Comparison of ENCODE assay signal across 13 cellular contexts in the genomic region with DNA sequence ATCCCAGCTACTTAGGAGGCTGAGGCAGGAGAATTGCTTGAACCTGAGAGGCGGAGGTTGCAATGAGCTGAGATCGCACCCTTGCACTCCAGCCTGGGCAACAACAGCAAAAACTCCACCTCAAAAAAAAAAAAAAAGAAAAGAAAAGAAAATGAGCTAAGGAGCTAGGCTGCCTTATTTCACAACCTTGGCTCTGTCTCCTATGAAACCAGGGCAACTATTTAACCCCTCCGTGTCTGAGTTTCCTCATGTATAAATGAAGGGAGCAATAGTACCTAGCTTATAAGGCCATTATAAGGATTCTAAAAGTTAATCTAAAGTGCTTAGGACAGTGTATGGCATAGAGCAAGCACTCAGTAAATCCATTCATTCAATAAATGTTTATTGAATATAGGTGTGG. TPM values are rescaled to one million over a fixed set of nuclear protein-coding genes. Genes with fewer than 3 reads are reported as not detected.
A peak's percentile ranks its signal among the peaks of the same experiment; 100 is the strongest.
DNase-seq lines count a peak whose midpoint lies in the region; ATAC-seq and TF ChIP-seq lines count a peak whose summit lies in the region.
"Not testable (repeated sequence)": the region's sequence is repeated elsewhere in the genome, so short reads cannot be mapped to it uniquely, and the experiment has no call there.
"Had no signal": no experiment of that assay in that cellular context is flagged by ENCODE, and none has a peak within 500 bp of the region (broad histone marks: within the 10 kb centered on the region; RNA-seq: fewer than 3 reads in every experiment).

No MANE protein-coding gene starts in this region.

- H3K4me3 ChIP-seq in NB4 (ENCODE audit: low read depth, low read length); choroid plexus epithelial cell (ENCODE audit: low read depth, low read length); fibroblast of mammary gland (ENCODE audit: control insufficient read depth, low read depth, low read length): not testable (repeated sequence)

- DNase-seq in HCEC 1CT (peak; percentile 6), NB4 (ENCODE audit: low read depth) (peak; percentile 33), SKM-1 treated with dmso at 0.1 percent for 144 hours (lab: John Stamatoyannopoulos, UW; ENCODE audit: unreplicated experiment) (peak; percentile 36), choroid plexus epithelial cell (ENCODE audit: low read depth) (peak; percentile 76), fibroblast of mammary gland (ENCODE audit: low read depth) (peak; percentile 47), renal cortical epithelial cell (ENCODE audit: low read depth) (peak; percentile 36)
- not testable (repeated sequence) for DNase-seq in Right ventricle myocardium inferior (ENCODE audit: missing footprints)

- ATAC-seq in Right ventricle myocardium inferior = peak; percentile 28

- TF ChIP-seq CTCF in NB4 (IDR thresholded peaks at IDR 0.05; ENCODE audit: low read depth, low read length); choroid plexus epithelial cell (conservative IDR thresholded peaks at IDR 0.05; ENCODE audit: low read depth, low read length); fibroblast of mammary gland (conservative IDR thresholded peaks at IDR 0.05; ENCODE audit: control insufficient read depth, insufficient read depth, low read depth, low read length): not testable (repeated sequence)

- not testable (repeated sequence) for TF ChIP-seq POLR2A in NB4 (IDR thresholded peaks at IDR 0.05; ENCODE audit: extremely low read depth, insufficient read length)

- intact Hi-C loops in Right ventricle myocardium inferior (cut with DNase I) = not testable (repeated sequence)

RNA-seq across cellular contexts. Expression of a gene that starts 32.8 kb away (rescaled TPM):
- total RNA-seq in Right ventricle myocardium inferior (1.6 TPM), renal cortical epithelial cell (1.9 and 6.8 TPM in 2 replicates)

RNA-seq across cellular contexts. Expression of a gene that starts 33.5 kb away (rescaled TPM):
- 20.7 TPM for total RNA-seq in Right ventricle myocardium inferior
- total RNA-seq in renal cortical epithelial cell = 21.0 and 56.9 TPM in 2 replicates

RNA-seq across cellular contexts. Expression of a gene that starts 52.6 kb away (rescaled TPM):
- total RNA-seq in Right ventricle myocardium inferior (not detected), renal cortical epithelial cell (not detected in 2 replicates)
- total RNA-seq: Caco-2; CD4-positive, alpha-beta memory T cell; H9; K562; LHCN-M2; RPMI7951 had no signal
